ENCODE assay signal across 21 cellular contexts in genomic region chr9:121860213-121860612, GRCh38.
"Had no signal": no experiment of that assay in that cellular context is flagged by ENCODE, and none has a peak within 500 bp of the region (broad histone marks: within the 10 kb centered on the region; RNA-seq: fewer than 3 reads in every experiment).

No MANE protein-coding gene starts in this region.

- H3K4me1 Mint-ChIP-seq: activated CD4-positive, alpha-beta T cell treated with anti-CD3 and anti-CD28 coated beads for 36 hours; activated naive CD8-positive, alpha-beta T cell treated with anti-CD3 and anti-CD28 coated beads for 36 hours had no signal

- ATAC-seq: activated CD4-positive, alpha-beta T cell treated with anti-CD3 and anti-CD28 coated beads for 36 hours; activated T-cell treated with anti-CD3 and anti-CD28 coated beads, Interleukin-2, amount 50 U/mL, for 4 hours; foreskin keratinocyte; naive thymus-derived CD8-positive, alpha-beta T cell had no signal

- H3K4me3 ChIP-seq: lower lobe of right lung, neural progenitor cell, tibial artery had no signal

- FAIRE-seq: kidney, urothelium cell line had no signal

- H3K4me1 ChIP-seq: foreskin keratinocyte had no signal

- H3K4me3 Mint-ChIP-seq: activated B cell treated with CpG ODN at 0.5 μM for 24 hours; activated CD4-positive, alpha-beta T cell treated with anti-CD3 and anti-CD28 coated beads for 36 hours; activated naive CD8-positive, alpha-beta T cell treated with anti-CD3 and anti-CD28 coated beads for 36 hours; activated T-cell treated with anti-CD3 and anti-CD28 coated beads, Interleukin-2, amount 50 U/mL, for 4 hours; dendritic cell treated with granulocyte-macrophage colony-stimulating factor and Interleukin-4, amounts not matched to agents 40 ng/mL and 50 ng/mL, for 4 days; naive thymus-derived CD8-positive, alpha-beta T cell; neural progenitor cell; stimulated activated naive CD8-positive, alpha-beta T cell treated with anti-CD3 and anti-CD28 coated beads, Interleukin-15, Interleukin-2, amounts not matched to agents 100 ng/mL and 50 ng/mL, for 24 hours had no signal

- DNase-seq: activated B cell treated with CpG ODN at 0.5 μM for 24 hours; activated CD4-positive, alpha-beta T cell treated with anti-CD3 and anti-CD28 coated beads for 36 hours; activated CD4-positive, alpha-beta T cell treated with anti-CD3 and anti-CD28 coated beads, Interleukin-2, amount 50 U/mL, for 4 hours; activated CD8-positive, alpha-beta memory T cell treated with anti-CD3 and anti-CD28 coated beads, Interleukin-2, amount 50 U/mL, for 48 hours; activated naive CD4-positive, alpha-beta T cell; activated naive CD8-positive, alpha-beta T cell treated with anti-CD3 and anti-CD28 coated beads for 36 hours; activated T-cell treated with anti-CD3 and anti-CD28 coated beads, Interleukin-2, amount 50 U/mL, for 4 hours; effector CD4-positive, alpha-beta T cell; erythroblast; kidney; lower lobe of right lung; naive thymus-derived CD8-positive, alpha-beta T cell; stimulated activated CD4-positive, alpha-beta T cell treated with anti-CD3 and anti-CD28 coated beads, Interleukin-4, amount 100 ng/mL, for 24 hours; T-helper 9 cell had no signal

- H3K27me3 ChIP-seq: foreskin keratinocyte, neural progenitor cell, tibial artery had no signal

- H3K4me2 ChIP-seq: neural progenitor cell had no signal

- H3K27ac Mint-ChIP-seq: activated B cell treated with CpG ODN at 0.5 μM for 24 hours; activated CD4-positive, alpha-beta T cell treated with anti-CD3 and anti-CD28 coated beads for 36 hours; activated naive CD8-positive, alpha-beta T cell treated with anti-CD3 and anti-CD28 coated beads for 36 hours; activated T-helper 2 cell treated with anti-CD3 and anti-CD28 coated beads, Interferon-gamma antibody, Interleukin-2, Interleukin-4, amounts not matched to agents 10 μg/mL and 5 μg/mL and 100 μg/mL, durations not matched to agents 14 hours and 24 hours and 36 hours; dendritic cell treated with granulocyte-macrophage colony-stimulating factor and Interleukin-4, amounts not matched to agents 40 ng/mL and 50 ng/mL, for 4 days; naive thymus-derived CD8-positive, alpha-beta T cell; neural progenitor cell; stimulated activated naive CD8-positive, alpha-beta T cell treated with anti-CD3 and anti-CD28 coated beads, Interleukin-15, Interleukin-2, amounts not matched to agents 100 ng/mL and 50 ng/mL, for 24 hours had no signal

- H2AFZ ChIP-seq: neural progenitor cell had no signal

- H3K9ac ChIP-seq: neural progenitor cell had no signal

- H3K9me3 Mint-ChIP-seq: activated B cell treated with CpG ODN at 0.5 μM for 24 hours; activated naive CD8-positive, alpha-beta T cell treated with anti-CD3 and anti-CD28 coated beads for 36 hours; activated T-cell treated with anti-CD3 and anti-CD28 coated beads, Interleukin-2, amount 50 U/mL, for 4 hours; activated T-helper 2 cell treated with anti-CD3 and anti-CD28 coated beads, Interferon-gamma antibody, Interleukin-2, Interleukin-4, amounts not matched to agents 10 μg/mL and 5 μg/mL and 100 μg/mL, durations not matched to agents 14 hours and 24 hours and 36 hours; dendritic cell treated with granulocyte-macrophage colony-stimulating factor and Interleukin-4, amounts not matched to agents 40 ng/mL and 50 ng/mL, for 4 days; naive thymus-derived CD8-positive, alpha-beta T cell; neural progenitor cell; stimulated activated naive CD8-positive, alpha-beta T cell treated with anti-CD3 and anti-CD28 coated beads, Interleukin-15, Interleukin-2, amounts not matched to agents 100 ng/mL and 50 ng/mL, for 24 hours had no signal

- H3K27me3 Mint-ChIP-seq: activated B cell treated with CpG ODN at 0.5 μM for 24 hours; activated CD4-positive, alpha-beta T cell treated with anti-CD3 and anti-CD28 coated beads for 36 hours; activated naive CD8-positive, alpha-beta T cell treated with anti-CD3 and anti-CD28 coated beads for 36 hours; dendritic cell treated with granulocyte-macrophage colony-stimulating factor and Interleukin-4, amounts not matched to agents 40 ng/mL and 50 ng/mL, for 4 days; naive thymus-derived CD8-positive, alpha-beta T cell; stimulated activated naive CD8-positive, alpha-beta T cell treated with anti-CD3 and anti-CD28 coated beads, Interleukin-15, Interleukin-2, amounts not matched to agents 100 ng/mL and 50 ng/mL, for 24 hours had no signal

- H3K27ac ChIP-seq: foreskin keratinocyte, lower lobe of right lung, neural progenitor cell had no signal
